Comparison of ENCODE assay signal across 1 cellular context in genomic region chr14:76964695-76965094, GRCh38.
TF ChIP-seq lines count a peak whose summit lies in the region.

No MANE protein-coding gene starts in this region.

TF ChIP-seq in IMR-90, 13 proteins besides CTCF, POLR2A, EP300 and RAD21 (continued from another document):
- no peak for TF ChIP-seq ELK1 (IDR thresholded peaks at IDR 0.05; ENCODE audit: borderline replicate concordance, low read depth, low read length)
